ENCODE assay signal across 13 cellular contexts in the genomic region with DNA sequence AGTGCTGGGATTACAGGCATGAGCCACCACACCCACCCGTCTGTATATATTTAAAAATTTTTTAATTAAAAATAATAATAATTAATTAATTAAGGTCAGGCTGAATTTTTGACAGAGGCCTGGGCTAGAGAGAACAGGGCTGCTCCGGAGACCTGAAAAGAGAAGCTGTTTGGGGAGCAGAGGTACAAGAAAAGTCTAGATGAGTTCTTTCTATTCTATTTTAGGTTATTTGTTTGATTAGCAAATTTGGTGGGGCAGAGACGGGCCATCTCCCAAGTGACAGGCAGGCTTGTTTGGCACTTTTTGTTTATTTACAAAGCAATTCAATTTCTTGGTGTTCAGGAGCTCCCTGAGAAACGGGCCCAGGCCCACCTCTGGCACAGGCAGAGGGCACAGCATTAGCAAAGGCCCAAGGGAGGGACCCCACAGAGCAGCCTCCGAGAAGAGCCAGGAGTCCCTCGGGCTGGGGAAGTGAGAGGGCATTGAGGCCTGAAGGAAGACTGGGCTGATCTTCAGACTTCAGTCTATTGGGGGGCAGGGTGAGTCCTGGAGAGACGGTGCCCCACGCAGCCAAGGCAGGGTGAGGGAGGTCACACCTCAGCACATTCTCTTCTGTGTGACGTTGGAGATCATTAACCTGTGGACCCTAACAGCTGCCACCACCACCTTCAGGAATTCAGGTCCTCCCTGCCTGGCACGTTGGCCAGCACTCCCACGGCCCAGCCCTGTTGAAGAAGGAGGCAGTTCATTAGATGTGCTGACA.
DNase-seq lines count a peak whose midpoint lies in the region; ATAC-seq and TF ChIP-seq lines count a peak whose summit lies in the region.
"Had no signal": no experiment of that assay in that cellular context is flagged by ENCODE, and none has a peak within 500 bp of the region (broad histone marks: within the 10 kb centered on the region; RNA-seq: fewer than 3 reads in every experiment).

No MANE protein-coding gene starts in this region.

- H3K4me3 ChIP-seq in GM12875 (ENCODE audit: low read depth, low read length): peak overlapping the region; percentile 7
- H3K4me3 ChIP-seq: heart left ventricle, uterus had no signal

- no peak for TF ChIP-seq CTCF in GM12875 (IDR thresholded peaks at IDR 0.05; ENCODE audit: borderline replicate concordance, insufficient read depth, low read depth, low read length)

- DNase-seq in left kidney (ENCODE audit: low read depth, low spot score) (peak; percentile 85), NCI-H146 treated with DMSO at 0.1 percent for 48 hours (lab: John Stamatoyannopoulos, UW; ENCODE audit: unreplicated experiment) (no peak), RKO (ENCODE audit: low spot score) (no peak), C1 segment of cervical spinal cord (lab: John Stamatoyannopoulos, UW) (no peak)
- DNase-seq: activated naive CD4-positive, alpha-beta T cell treated with Interleukin-2 at 50 U/mL for 16 hours; BE2C; heart left ventricle; RPMI8226; uterus had no signal

- ATAC-seq in GM19438 (IDR thresholded peaks at IDR 0.05; ENCODE audit: low read depth, unreplicated experiment) (peak; percentile 39), HG03378 (IDR thresholded peaks at IDR 0.05; ENCODE audit: unreplicated experiment) (peak; percentile 34)
- no peak for ATAC-seq in activated CD4-positive, CD25-positive, alpha-beta regulatory T cell treated with anti-CD3 and anti-CD28 coated beads, Interleukin-2, amount 50 U/mL, for 24 hours
- ATAC-seq: heart left ventricle had no signal

Comparison
In these comparisons a context has a peak if more than half of its experiments do, and no peak if none do; other contexts are left out.
1. ATAC-seq: peak in GM19438 (single experiment) and HG03378 (single experiment); none in activated CD4-positive, CD25-positive, alpha-beta regulatory T cell treated with anti-CD3 and anti-CD28 coated beads, Interleukin-2, amount 50 U/mL, for 24 hours (0 of 2).